In genomic region chr9:124790301-124790700, GRCh38 we compare ENCODE assay signal across 21 cellular contexts. TPM values are rescaled to one million over a fixed set of nuclear protein-coding genes. Genes with fewer than 3 reads are reported as not detected.
DNase-seq lines count a peak whose midpoint lies in the region; ATAC-seq and TF ChIP-seq lines count a peak whose summit lies in the region.
"Had no signal": no experiment of that assay in that cellular context is flagged by ENCODE, and none has a peak within 500 bp of the region (broad histone marks: within the 10 kb centered on the region; RNA-seq: fewer than 3 reads in every experiment).

No MANE protein-coding gene starts in this region.

- no peak overlapping the region for H2AFZ ChIP-seq in GM23248
- no peak overlapping the region for H2AFZ ChIP-seq in GM23338
- no peak overlapping the region for H2AFZ ChIP-seq in PC-3 (ENCODE audit: low read length)

- no peaks in the 10 kb centered on the region for H3K9me3 ChIP-seq in spleen
- H3K9me3 ChIP-seq in GM23248 (ENCODE audit: low read depth), result no peaks in the 10 kb centered on the region
- H3K9me3 ChIP-seq in PC-3 (ENCODE audit: low read length), result no peaks in the 10 kb centered on the region
- H3K9me3 ChIP-seq: BLaER1 had no signal

- H3K4me1 Mint-ChIP-seq in activated naive CD4-positive, alpha-beta T cell treated with anti-CD3 and anti-CD28 coated beads, Interleukin-2, amount 10 ng/mL, durations not matched to agents 7 days and 5 days, result peaks cover 5% of the 10 kb centered on the region
- H3K4me1 Mint-ChIP-seq in GM23338, result no peaks in the 10 kb centered on the region
- H3K4me1 Mint-ChIP-seq: CD8-positive, alpha-beta memory T cell had no signal

- intact Hi-C loops in spleen (cut with DNase I; ENCODE audit: low total_unique reads) (no loop called here), PC-3 (cut with micrococcal nuclease) (no loop called here)

- H3K4me1 ChIP-seq in spleen, result peaks cover 7 to 45% (median 30%) of the 10 kb centered on the region in 6 donors
- H3K4me1 ChIP-seq in GM23248 (ENCODE audit: insufficient read depth), result no peaks in the 10 kb centered on the region
- H3K4me1 ChIP-seq in GM23338 (ENCODE audit: insufficient read depth), result no peaks in the 10 kb centered on the region
- no peaks in the 10 kb centered on the region for H3K4me1 ChIP-seq in PC-3 (ENCODE audit: insufficient read depth, low read length)

- H3K27ac ChIP-seq in coronary artery (peak overlapping the region in 1 of 2 donors; percentile 22), spleen (peak overlapping the region in 4 of 8 donors; percentile 15 to 71 (median 44)), GM23248 (no peak overlapping the region), GM23338 (ENCODE audit: low read depth) (no peak overlapping the region), PC-3 (ENCODE audit: low read length) (no peak overlapping the region)
- H3K27ac ChIP-seq: 22Rv1, BLaER1, C4-2B had no signal

- H4K20me1 ChIP-seq in GM23248 (ENCODE audit: insufficient read depth), result no peaks in the 10 kb centered on the region
- no peaks in the 10 kb centered on the region for H4K20me1 ChIP-seq in GM23338 (replicated peaks; ENCODE audit: insufficient read depth)
- H4K20me1 ChIP-seq in PC-3 (ENCODE audit: low read length), result no peaks in the 10 kb centered on the region
- H4K20me1 ChIP-seq: BLaER1 had no signal

- TF ChIP-seq POLR2A in spleen (IDR thresholded peaks at IDR 0.05), result no peak

- in situ Hi-C loops in GM23248 (cut with MboI), result no loop called here

- WGBS in spleen, 5 donors, result 93 to 95% (median 94%) methylated on average over 8 of the region's 8 CpGs
- WGBS in GM23248 (ENCODE audit: low coverage in 1 of 2, low lambda C conversion rate in 2 of 2, missing lambda C conversion rate in 2 of 2), 2 experiments, result 85 to 88% methylated on average over 8 of the region's 8 CpGs

- H3K9ac ChIP-seq in GM23248 (no peak overlapping the region), PC-3 (ENCODE audit: low read length) (no peak overlapping the region)
- H3K9ac ChIP-seq: BLaER1 had no signal

- H3K9me2 ChIP-seq in GM23248 (ENCODE audit: insufficient read depth), result no peaks in the 10 kb centered on the region
- no peaks in the 10 kb centered on the region for H3K9me2 ChIP-seq in GM23338 (ENCODE audit: insufficient read depth)
- no peaks in the 10 kb centered on the region for H3K9me2 ChIP-seq in PC-3 (replicated peaks; ENCODE audit: low read length)

- POLR2A ChIA-PET in PC-3 (lab: Charles Lee; ENCODE audit: unreplicated experiment), result no interaction called here

- H3K27ac Mint-ChIP-seq in activated naive CD4-positive, alpha-beta T cell treated with anti-CD3 and anti-CD28 coated beads, Interleukin-2, amount 10 ng/mL, durations not matched to agents 7 days and 5 days, result no peak overlapping the region
- no peak overlapping the region for H3K27ac Mint-ChIP-seq in GM23338
- H3K27ac Mint-ChIP-seq: B cell; CD4-positive, alpha-beta T cell; H9 had no signal

- H3K4me3 ChIP-seq in coronary artery, result no peak overlapping the region
- no peak overlapping the region for H3K4me3 ChIP-seq in spleen
- no peak overlapping the region for H3K4me3 ChIP-seq in GM23248
- H3K4me3 ChIP-seq in GM23338, result no peak overlapping the region
- H3K4me3 ChIP-seq in PC-3 (ENCODE audit: low read length), result no peak overlapping the region
- H3K4me3 ChIP-seq: BLaER1, GM12878 had no signal

- DNase-seq in activated naive CD4-positive, alpha-beta T cell treated with anti-CD3 and anti-CD28 coated beads, Interleukin-2, amount 10 ng/mL, durations not matched to agents 7 days and 5 days, result peak; percentile 3
- DNase-seq in activated naive CD4-positive, alpha-beta T cell treated with anti-CD3 and anti-CD28 coated beads, Interleukin-2, amount 50 U/mL, for 16 hours, result no peak
- peak; percentile 54 for DNase-seq in coronary artery (ENCODE audit: low spot score)
- peak; percentile 13 for DNase-seq in spleen
- DNase-seq in NCI-H1105 treated with DMSO at 0.1 percent for 48 hours (lab: John Stamatoyannopoulos, UW), result no peak
- no peak for DNase-seq in GM23248
- no peak for DNase-seq in GM23338 (ENCODE audit: low spot score)
- no peak for DNase-seq in PC-3
- DNase-seq: CD4-positive, alpha-beta T cell; DMS 273 treated with DMSO at 0.1 percent for 48 hours; DMS79; EL; GDM1; H9 had no signal

- no peaks in the 10 kb centered on the region for H3K79me2 ChIP-seq in GM23248 (ENCODE audit: insufficient read depth)
- no peaks in the 10 kb centered on the region for H3K79me2 ChIP-seq in GM23338 (replicated peaks; ENCODE audit: insufficient read depth)
- H3K79me2 ChIP-seq in PC-3 (ENCODE audit: low read length), result no peaks in the 10 kb centered on the region

- no peak for TF ChIP-seq CTCF in coronary artery (IDR thresholded peaks at IDR 0.05)
- no peak for TF ChIP-seq CTCF in spleen (IDR thresholded peaks at IDR 0.05 in 8 of 11, conservative IDR thresholded peaks at IDR 0.05 in 3 of 11)
- no peak for TF ChIP-seq CTCF in GM23338 (conservative IDR thresholded peaks at IDR 0.05; ENCODE audit: low read depth in 2 of 2)
- no peak for TF ChIP-seq CTCF in PC-3 (conservative IDR thresholded peaks at IDR 0.05; ENCODE audit: low read depth, low read length)

- no peaks in the 10 kb centered on the region for H3K9me3 Mint-ChIP-seq in activated naive CD4-positive, alpha-beta T cell treated with anti-CD3 and anti-CD28 coated beads, Interleukin-2, amount 10 ng/mL, durations not matched to agents 7 days and 5 days
- H3K9me3 Mint-ChIP-seq in GM23338, result no peaks in the 10 kb centered on the region
- H3K9me3 Mint-ChIP-seq: CD4-positive, alpha-beta T cell; CD8-positive, alpha-beta memory T cell; H9 had no signal

- H3K4me2 ChIP-seq in GM23248 (ENCODE audit: unreplicated experiment) (no peak overlapping the region), GM23338 (no peak overlapping the region), PC-3 (ENCODE audit: low read length) (no peak overlapping the region)

- CTCF ChIA-PET in activated naive CD4-positive, alpha-beta T cell treated with anti-CD3 and anti-CD28 coated beads, Interleukin-2, amount 10 ng/mL, durations not matched to agents 7 days and 5 days (lab: Charles Lee), result interaction anchor here (1.0 to 1.5 kb wide), 3 partner anchors 13 to 58 kb away, joined by 3 to 4 read pairs (median 3); partner anchors contain the start of gene OLFML2A
- CTCF ChIA-PET in PC-3 (lab: Charles Lee), result no interaction called here

- no TSS peak for BruUV-seq in PC-3 (replicated peaks; lab: Mats Ljungman, UMichigan)

- H3F3A ChIP-seq in GM23248 (ENCODE audit: insufficient read depth) (no peaks in the 10 kb centered on the region), GM23338 (replicated peaks; ENCODE audit: low read depth) (no peaks in the 10 kb centered on the region), PC-3 (ENCODE audit: low read length, unreplicated experiment) (no peaks in the 10 kb centered on the region)

- no peak overlapping the region for H3K4me3 Mint-ChIP-seq in activated naive CD4-positive, alpha-beta T cell treated with anti-CD3 and anti-CD28 coated beads, Interleukin-2, amount 10 ng/mL, durations not matched to agents 7 days and 5 days
- H3K4me3 Mint-ChIP-seq in GM23338, result no peak overlapping the region
- H3K4me3 Mint-ChIP-seq: B cell; CD4-positive, alpha-beta T cell; CD8-positive, alpha-beta memory T cell; H9 had no signal

- H3K27me3 ChIP-seq in spleen (replicated peaks in 1 of 7) (no peaks in the 10 kb centered on the region), GM23248 (replicated peaks; ENCODE audit: insufficient read depth) (no peaks in the 10 kb centered on the region; the same call in 1 of the 2 replicates), GM23338 (ENCODE audit: insufficient read depth) (no peaks in the 10 kb centered on the region), PC-3 (ENCODE audit: low read length) (no peaks in the 10 kb centered on the region)
- H3K27me3 ChIP-seq: BLaER1 had no signal

- ATAC-seq in GM23338 (no peak), PC-3 (no peak)
- ATAC-seq: GM12878, HCT116 had no signal

- H3K27me3 Mint-ChIP-seq in activated naive CD4-positive, alpha-beta T cell treated with anti-CD3 and anti-CD28 coated beads, Interleukin-2, amount 10 ng/mL, durations not matched to agents 7 days and 5 days, result peaks cover 68% of the 10 kb centered on the region
- H3K27me3 Mint-ChIP-seq in GM23338 (ENCODE audit: insufficient read depth, low read depth, poor library complexity), result peaks cover 1% of the 10 kb centered on the region
- H3K27me3 Mint-ChIP-seq: B cell had no signal

- H3K36me3 Mint-ChIP-seq in activated naive CD4-positive, alpha-beta T cell treated with anti-CD3 and anti-CD28 coated beads, Interleukin-2, amount 10 ng/mL, durations not matched to agents 7 days and 5 days, result no peaks in the 10 kb centered on the region
- H3K36me3 Mint-ChIP-seq in GM23338 (ENCODE audit: low read depth), result no peaks in the 10 kb centered on the region
- H3K36me3 Mint-ChIP-seq: CD8-positive, alpha-beta memory T cell had no signal

- H3K36me3 ChIP-seq in spleen (peaks cover 0 to 38% (median 0%) of the 10 kb centered on the region in 6 donors), GM23248 (ENCODE audit: low read depth) (no peaks in the 10 kb centered on the region), GM23338 (ENCODE audit: insufficient read depth) (no peaks in the 10 kb centered on the region), PC-3 (ENCODE audit: low read depth, low read length) (no peaks in the 10 kb centered on the region)
- H3K36me3 ChIP-seq: BLaER1 had no signal

TF ChIP-seq in GM23338, 12 proteins besides CTCF, POLR2A, EP300 and RAD21 (continues in another document):
- no peak for TF ChIP-seq EZH2phosphoT487 (IDR thresholded peaks at IDR 0.05; ENCODE audit: unreplicated experiment)
- TF ChIP-seq EZH2 (IDR thresholded peaks at IDR 0.05; ENCODE audit: low read depth, unreplicated experiment), result no peak

RNA-seq across cellular contexts. Expression of gene OLFML2A, which starts 13.4 kb away (rescaled TPM):
- total RNA-seq in spleen (100 to 1,000 TPM in 6 of 7 donors, 10 to 100 TPM in 1; 44.0 to 187 (median 139) TPM), PC-3 (2014; rRNA removed) (3.4 and 4.7 TPM in 2 replicates)
- polyA plus RNA-seq in spleen (10 to 100 TPM in 1 of 3 donors, 1 to 10 TPM in 2; 3.0 to 12.5 (median 3.2) TPM), GM23248 (2016; fragmentation: Nextera tagmentation; extraction: Ambion mirVana) (0.08 and 0.14 TPM in 2 replicates), GM23338 (2016; fragmentation: Nextera tagmentation; extraction: Ambion mirVana) (1.1 TPM in 2 replicates)
- 0.11 and 0.38 TPM in 2 replicates for total RNA-seq in GM23248 (2014; rRNA removed; shearing (Covaris generic))
- 6.4 and 6.7 TPM in 2 replicates for total RNA-seq in GM23338 (2014; rRNA removed; shearing (Covaris generic))
- total RNA-seq: CD4-positive, alpha-beta T cell; CD8-positive, alpha-beta memory T cell had no signal
- polyA plus RNA-seq: CD8-positive, alpha-beta memory T cell had no signal

RNA-seq across cellular contexts. Expression of gene NR6A1, which starts 19.2 kb away (rescaled TPM):
- 1 to 10 TPM; 1.7 to 3.7 (median 2.5) TPM for total RNA-seq in spleen
- under 1 TPM; 0.14 to 0.35 (median 0.24) TPM for polyA plus RNA-seq in spleen
- not detected in 2 replicates for total RNA-seq in GM23248 (2014; rRNA removed; shearing (Covaris generic))
- 0.06 and 0.16 TPM in 2 replicates for polyA plus RNA-seq in GM23248 (2016; fragmentation: Nextera tagmentation; extraction: Ambion mirVana)
- total RNA-seq in GM23338 (2014; rRNA removed; shearing (Covaris generic)), result 125 and 139 TPM in 2 replicates
- polyA plus RNA-seq in GM23338 (2016; fragmentation: Nextera tagmentation; extraction: Ambion mirVana), result 40.9 and 44.2 TPM in 2 replicates
- 0.77 and 1.6 TPM in 2 replicates for total RNA-seq in PC-3 (2014; rRNA removed)
- total RNA-seq: CD4-positive, alpha-beta T cell had no signal
- polyA plus RNA-seq: CD8-positive, alpha-beta memory T cell had no signal

Comparison
In these comparisons a context has a peak if more than half of its experiments do, and no peak if none do; other contexts are left out.
1. DNase-seq: peak in activated naive CD4-positive, alpha-beta T cell treated with anti-CD3 and anti-CD28 coated beads, Interleukin-2, amount 10 ng/mL, durations not matched to agents 7 days and 5 days (single experiment), coronary artery (single experiment) and spleen (single experiment); none in activated naive CD4-positive, alpha-beta T cell treated with anti-CD3 and anti-CD28 coated beads, Interleukin-2, amount 50 U/mL, for 16 hours (single experiment), NCI-H1105 treated with DMSO at 0.1 percent for 48 hours (single experiment), GM23248 (single experiment), GM23338 (single experiment) and PC-3 (single experiment).
2. RNA of gene NR6A1, which starts 19.2 kb away (total RNA-seq): 125 to 139 TPM in GM23338; 1.7 to 3.7 TPM in spleen, 0.77 to 1.6 TPM in PC-3 and not detected in GM23248; every median in the first group is over 10 times any median in the second.